27 cellular contexts compared by ENCODE assay signal in genomic region chr10:43000021-43000411, GRCh38.
"Had no signal": no experiment of that assay in that cellular context is flagged by ENCODE, and none has a peak within 500 bp of the region (broad histone marks: within the 10 kb centered on the region; RNA-seq: fewer than 3 reads in every experiment).

No MANE protein-coding gene starts in this region.

- DNase-seq: activated B cell treated with CpG ODN at 0.5 μM for 24 hours; activated CD4-positive, alpha-beta memory T cell treated with anti-CD3 and anti-CD28 coated beads, Interleukin-2, amount 10 ng/mL, durations not matched to agents 7 days and 5 days; activated CD4-positive, alpha-beta T cell treated with anti-CD3 and anti-CD28 coated beads, Interleukin-2, amount 50 U/mL, for 1 hour; activated naive CD4-positive, alpha-beta T cell treated with anti-CD3 and anti-CD28 coated beads, Interleukin-2, amount 50 U/mL, for 16 hours; activated T-cell treated with anti-CD3 and anti-CD28 coated beads, Interleukin-2, amount 50 U/mL, for 48 hours; amniotic stem cell; body of pancreas; central memory CD4-positive, alpha-beta T cell; MV-4-11; NCI-H1105 treated with DMSO at 0.1 percent for 48 hours; NCI-H1436 treated with DMSO at 0.1 percent for 48 hours; NCI-H187; NCI-H2081; NCI-H510A treated with DMSO at 0.1 percent for 48 hours; NCI-H69; NK-92 treated with Interleukin-12 subunit alpha and Interleukin-12 subunit beta, amount 100 ng/mL, for 24 hours; OCI-M1; RPMI8226; T-helper 2 cell; T1000 had no signal

- H3K4me3 Mint-ChIP-seq: activated B cell treated with CpG ODN at 0.5 μM for 24 hours; activated CD4-positive, alpha-beta memory T cell treated with anti-CD3 and anti-CD28 coated beads, Interleukin-2, amount 10 ng/mL, durations not matched to agents 7 days and 5 days; activated T-helper 17 cell treated with anti-CD3 and anti-CD28 coated beads, Interleukin-2, amount 50 U/mL, for 72 hours; T-cell had no signal

- H3K36me3 Mint-ChIP-seq: T-cell had no signal

- H3K4me1 ChIP-seq: ascending aorta, body of pancreas had no signal

- H3K27ac Mint-ChIP-seq: activated B cell treated with CpG ODN at 0.5 μM for 24 hours; activated CD4-positive, alpha-beta memory T cell treated with anti-CD3 and anti-CD28 coated beads, Interleukin-2, amount 10 ng/mL, durations not matched to agents 7 days and 5 days; activated T-helper 17 cell treated with anti-CD3 and anti-CD28 coated beads, Interleukin-2, amount 50 U/mL, for 72 hours; T-cell had no signal

- H3K4me1 Mint-ChIP-seq: activated B cell treated with CpG ODN at 0.5 μM for 24 hours; activated CD4-positive, alpha-beta memory T cell treated with anti-CD3 and anti-CD28 coated beads, Interleukin-2, amount 10 ng/mL, durations not matched to agents 7 days and 5 days; activated T-helper 17 cell treated with anti-CD3 and anti-CD28 coated beads, Interleukin-2, amount 50 U/mL, for 72 hours; T-cell had no signal

- H3K27ac ChIP-seq: ascending aorta, body of pancreas, KMS-11, SK-N-MC had no signal

- H3K27me3 ChIP-seq: ascending aorta, body of pancreas had no signal

- H3K27me3 Mint-ChIP-seq: activated B cell treated with CpG ODN at 0.5 μM for 24 hours had no signal

- H3K9me3 ChIP-seq: ascending aorta, body of pancreas had no signal

- H3K4me3 ChIP-seq: ascending aorta, body of pancreas, SK-N-MC had no signal

- H3K9me3 Mint-ChIP-seq: activated B cell treated with CpG ODN at 0.5 μM for 24 hours; activated CD4-positive, alpha-beta memory T cell treated with anti-CD3 and anti-CD28 coated beads, Interleukin-2, amount 10 ng/mL, durations not matched to agents 7 days and 5 days; activated T-helper 17 cell treated with anti-CD3 and anti-CD28 coated beads, Interleukin-2, amount 50 U/mL, for 72 hours; T-cell had no signal

- H3K36me3 ChIP-seq: ascending aorta had no signal

- ATAC-seq: activated T-helper 17 cell treated with anti-CD3 and anti-CD28 coated beads, Interleukin-2, amount 50 U/mL, for 72 hours; body of pancreas; Panc1; Right ventricle myocardium inferior; T-cell had no signal
